8 cellular contexts compared by ENCODE assay signal in the genomic region with DNA sequence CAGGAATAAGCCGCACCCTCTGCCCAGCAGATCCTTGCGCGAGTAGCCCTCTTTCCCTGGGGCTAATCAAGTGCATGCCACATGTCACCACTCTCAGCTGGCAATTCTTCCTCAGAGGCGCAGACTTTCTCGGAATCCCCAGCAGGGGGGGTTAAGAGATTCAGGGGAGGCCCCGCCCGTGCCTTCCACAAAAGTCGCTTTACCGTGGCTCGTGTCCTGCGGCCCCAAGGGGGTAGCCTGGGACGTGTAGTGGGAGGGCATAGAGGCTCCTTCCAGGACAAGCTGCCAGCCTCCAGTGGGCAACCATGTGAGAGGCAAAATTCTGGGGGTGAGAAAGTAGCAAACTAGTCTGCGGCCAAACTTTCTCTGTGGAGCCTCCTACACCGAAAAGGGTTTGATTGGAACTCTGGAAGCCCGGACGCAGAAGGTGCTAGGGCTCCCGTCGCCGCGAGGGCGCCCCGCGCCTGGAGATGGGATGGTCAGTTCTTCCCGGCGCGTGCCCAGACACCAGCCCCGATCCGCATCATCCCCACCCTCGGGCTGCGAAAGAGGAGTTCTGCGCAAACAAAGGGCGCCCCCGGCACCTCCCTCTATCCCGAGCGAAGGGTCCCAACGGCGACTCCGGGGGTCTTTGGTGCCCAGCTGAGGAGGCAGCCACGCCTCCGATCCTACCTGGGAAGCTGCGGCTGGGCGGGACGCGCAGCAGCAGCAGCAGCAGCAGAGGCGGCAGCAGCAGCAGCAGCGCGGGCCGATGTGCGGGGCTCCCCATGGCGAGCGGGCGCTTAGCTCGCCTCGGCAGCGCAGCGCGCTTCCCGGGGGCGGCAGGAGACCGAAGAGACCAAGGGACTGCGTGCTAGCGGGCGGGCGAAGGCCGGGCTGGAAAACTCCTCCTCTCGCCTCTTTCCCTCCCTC. TPM values are rescaled to one million over a fixed set of nuclear protein-coding genes. Genes with fewer than 3 reads are reported as not detected.
DNase-seq lines count a peak whose midpoint lies in the region; ATAC-seq and TF ChIP-seq lines count a peak whose summit lies in the region.

A gene with protein sequence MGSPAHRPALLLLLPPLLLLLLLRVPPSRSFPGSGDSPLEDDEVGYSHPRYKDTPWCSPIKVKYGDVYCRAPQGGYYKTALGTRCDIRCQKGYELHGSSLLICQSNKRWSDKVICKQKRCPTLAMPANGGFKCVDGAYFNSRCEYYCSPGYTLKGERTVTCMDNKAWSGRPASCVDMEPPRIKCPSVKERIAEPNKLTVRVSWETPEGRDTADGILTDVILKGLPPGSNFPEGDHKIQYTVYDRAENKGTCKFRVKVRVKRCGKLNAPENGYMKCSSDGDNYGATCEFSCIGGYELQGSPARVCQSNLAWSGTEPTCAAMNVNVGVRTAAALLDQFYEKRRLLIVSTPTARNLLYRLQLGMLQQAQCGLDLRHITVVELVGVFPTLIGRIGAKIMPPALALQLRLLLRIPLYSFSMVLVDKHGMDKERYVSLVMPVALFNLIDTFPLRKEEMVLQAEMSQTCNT (minus strand): TSS at position 848 of the 912 bp plus-strand sequence. CDS start 79 bp downstream, at position 769.

- peak within 1 kb of the TSS in 1 of 2 donors; percentile 41 for H3K9ac ChIP-seq in colonic mucosa (ENCODE audit: low read depth in 2 of 2, low read length in 2 of 2)

- 26% methylated on average over 13 of the region's 66 CpGs for WGBS in right lobe of liver (ENCODE audit: insufficient coverage, low coverage, low lambda C conversion rate, missing lambda C conversion rate)

- peak; percentile 64 for ATAC-seq in HG02759 (IDR thresholded peaks at IDR 0.05; ENCODE audit: unreplicated experiment)
- ATAC-seq in Panc1, result peak; percentile 86
- peak; percentile 56 to 73 (median 60) for ATAC-seq in right lobe of liver
- no peak for ATAC-seq in thoracic aorta (ENCODE audit: insufficient number of reproducible peaks, low FRiP score, low read depth)
- no peak for ATAC-seq in HG02973 (IDR thresholded peaks at IDR 0.05; ENCODE audit: unreplicated experiment)

- no TSS peak for BruUV-seq in Panc1 (replicated peaks; lab: Mats Ljungman, UMichigan)

- H3K4me3 ChIP-seq in Panc1 (ENCODE audit: low read depth in 2 of 2, low read length in 2 of 2) (peak within 1 kb of the TSS; percentile 41 to 47), colonic mucosa (peak within 1 kb of the TSS; percentile 32), right lobe of liver (peak within 1 kb of the TSS; percentile 29 to 44 (median 33)), thoracic aorta (peak within 1 kb of the TSS; percentile 68)

- H3K36me3 ChIP-seq in Panc1 (ENCODE audit: control insufficient read depth, insufficient read depth, low read length), result no peaks in the 10 kb centered on the region
- no peaks in the 10 kb centered on the region for H3K36me3 ChIP-seq in colonic mucosa
- H3K36me3 ChIP-seq in right lobe of liver, result no peaks in the 10 kb centered on the region
- H3K36me3 ChIP-seq in thoracic aorta, result no peaks in the 10 kb centered on the region

- TF ChIP-seq POLR2A in right lobe of liver (IDR thresholded peaks at IDR 0.05), result no peak

- H3K9me3 ChIP-seq in Panc1 (ENCODE audit: control insufficient read depth, insufficient read depth, low read depth, low read length) (no peaks in the 10 kb centered on the region), colonic mucosa (no peaks in the 10 kb centered on the region), right lobe of liver (no peaks in the 10 kb centered on the region), thoracic aorta (no peaks in the 10 kb centered on the region)

- H3K27ac ChIP-seq in Panc1 (ENCODE audit: low read length) (no peak within 1 kb of the TSS), colonic mucosa (no peak within 1 kb of the TSS), right lobe of liver (no peak within 1 kb of the TSS), thoracic aorta (no peak within 1 kb of the TSS)

- no peaks in the 10 kb centered on the region for H3K27me3 ChIP-seq in Panc1 (ENCODE audit: control insufficient read depth, insufficient read depth, low read length)
- no peaks in the 10 kb centered on the region for H3K27me3 ChIP-seq in colonic mucosa
- H3K27me3 ChIP-seq in right lobe of liver, result peaks cover 0 to 25% of the 10 kb centered on the region in 2 donors
- H3K27me3 ChIP-seq in thoracic aorta (replicated peaks; ENCODE audit: insufficient read depth), result no peaks in the 10 kb centered on the region

- DNase-seq in EH (ENCODE audit: low read depth), result peak; percentile 64
- DNase-seq in Panc1 (ENCODE audit: low read depth, low spot score), result no peak
- DNase-seq in colonic mucosa, result peak; percentile 53
- peak in 2 of 3 donors; percentile 38 to 53 for DNase-seq in right lobe of liver
- no peak for DNase-seq in thoracic aorta (ENCODE audit: low spot score)
- no peak for DNase-seq in kidney glomerular epithelial cell (lab: John Stamatoyannopoulos, UW)

- in situ Hi-C loops in Panc1 (cut with HindIII; ENCODE audit: low pct_unique_long_range_greater_than_20kb, low sequenced_read_pairs), result no loop called here

- H3K4me1 ChIP-seq in Panc1 (ENCODE audit: control insufficient read depth, insufficient read depth, low read length), result no peaks in the 10 kb centered on the region
- H3K4me1 ChIP-seq in colonic mucosa, result no peaks in the 10 kb centered on the region
- no peaks in the 10 kb centered on the region for H3K4me1 ChIP-seq in right lobe of liver
- H3K4me1 ChIP-seq in thoracic aorta (ENCODE audit: control insufficient read depth in 1 of 2, low read depth in 2 of 2), result peaks cover 0 to 7% of the 10 kb centered on the region in 2 donors

- TF ChIP-seq CTCF in Panc1 (IDR thresholded peaks at IDR 0.05) (peak; percentile 58), colonic mucosa (IDR thresholded peaks at IDR 0.05) (no peak), right lobe of liver (IDR thresholded peaks at IDR 0.05) (peak in 2 of 4 donors; percentile 13 to 24), thoracic aorta (IDR thresholded peaks at IDR 0.05) (peak; percentile 16)

- POLR2A ChIA-PET in Panc1 (lab: Charles Lee), result no interaction called here

- intact Hi-C loops in Panc1 (cut with micrococcal nuclease; ENCODE audit: unreplicated experiment), result no loop called here
- intact Hi-C loops in colonic mucosa (cut with DNase I), result no loop called here
- intact Hi-C loops in right lobe of liver (cut with DNase I), result no loop called here

- CTCF ChIA-PET in Panc1 (lab: Charles Lee), result no interaction called here

RNA-seq across cellular contexts. Expression of the gene that starts here (rescaled TPM):
- 0.23 TPM for total RNA-seq in Panc1 (2021; ENCODE audit: unreplicated experiment)
- not detected for polyA plus RNA-seq in Panc1 (2012; ENCODE audit: insufficient read length)
- 10 to 100 TPM in 1 of 2 donors, 1 to 10 TPM in 1; 7.6 to 15.9 TPM for total RNA-seq in colonic mucosa
- 10 to 100 TPM in 3 of 6 experiments, 1 to 10 TPM in 3; 6.5 to 15.3 (median 10.5) TPM for total RNA-seq in right lobe of liver
- total RNA-seq in thoracic aorta, result 10 to 100 TPM; 54.5 to 65.9 TPM

Comparison
In these comparisons a context has a peak if more than half of its experiments do, and no peak if none do; other contexts are left out.
1. Peak in ATAC-seq and H3K4me3 ChIP-seq in Panc1; RNA of the gene not detected or under 1 TPM.
2. DNase-seq: peak in EH (single experiment), colonic mucosa (single experiment) and right lobe of liver (2 of 3); none in Panc1 (single experiment), thoracic aorta (single experiment) and kidney glomerular epithelial cell (single experiment).
3. ATAC-seq: peak in HG02759 (single experiment) and right lobe of liver (4 of 4); none in thoracic aorta (single experiment) and HG02973 (single experiment).
4. Peak in every context shown above with its lines, with median percentiles within 50 percentile points of each other: H3K4me3 ChIP-seq.